Comparison of ENCODE assay signal across 1 cellular context in the genomic region with DNA sequence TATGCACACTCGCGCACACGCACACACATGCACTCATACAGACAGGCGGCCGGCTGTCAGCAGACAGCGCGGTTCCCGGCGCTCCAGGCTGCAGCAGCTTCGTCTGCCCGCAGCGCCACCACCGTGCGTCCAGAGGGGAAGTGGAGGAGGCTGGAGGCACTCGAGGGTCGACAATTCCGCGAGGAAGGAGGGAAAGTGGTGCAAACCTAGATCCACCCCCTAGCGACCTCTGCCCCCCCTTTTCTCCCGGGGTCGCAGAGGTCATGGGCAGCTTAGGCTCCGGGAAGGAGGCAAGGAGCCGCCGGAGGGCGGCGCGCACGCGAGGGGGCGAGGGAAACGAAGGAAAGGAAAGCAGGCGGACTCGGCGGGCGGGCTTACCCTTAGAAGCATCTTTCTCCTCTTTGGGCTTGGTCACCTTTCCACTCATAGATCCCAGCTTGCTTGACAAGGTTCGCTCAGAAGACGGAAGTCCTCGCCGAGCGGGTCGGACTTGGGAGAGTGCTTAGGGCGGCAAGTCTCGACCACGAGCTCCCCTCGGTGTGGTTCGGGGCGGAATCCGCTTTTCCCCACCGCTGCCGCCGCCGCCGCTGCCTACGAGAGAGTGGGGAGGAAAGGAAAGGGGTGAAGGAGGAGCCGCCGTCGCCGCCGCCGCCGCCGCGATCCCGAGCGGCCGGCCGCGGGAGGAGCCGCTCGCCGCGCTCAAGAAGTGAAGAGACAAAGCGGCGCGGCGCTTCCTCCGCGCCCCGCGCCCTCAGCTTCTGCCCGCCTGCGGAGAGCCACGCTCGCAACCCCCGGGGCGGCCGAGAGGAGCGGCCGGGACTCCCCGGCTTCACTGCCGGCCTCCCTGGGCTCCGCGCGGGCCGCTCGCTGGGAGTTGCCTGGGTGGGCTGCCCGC.
A peak's percentile ranks its signal among the peaks of the same experiment; 100 is the strongest.
TF ChIP-seq lines count a peak whose summit lies in the region.

No MANE protein-coding gene starts in this region.

TF ChIP-seq in HEK293, 187 proteins besides CTCF, POLR2A, EP300 and RAD21 (continued from another document):
- TF ChIP-seq, protein P1, sequence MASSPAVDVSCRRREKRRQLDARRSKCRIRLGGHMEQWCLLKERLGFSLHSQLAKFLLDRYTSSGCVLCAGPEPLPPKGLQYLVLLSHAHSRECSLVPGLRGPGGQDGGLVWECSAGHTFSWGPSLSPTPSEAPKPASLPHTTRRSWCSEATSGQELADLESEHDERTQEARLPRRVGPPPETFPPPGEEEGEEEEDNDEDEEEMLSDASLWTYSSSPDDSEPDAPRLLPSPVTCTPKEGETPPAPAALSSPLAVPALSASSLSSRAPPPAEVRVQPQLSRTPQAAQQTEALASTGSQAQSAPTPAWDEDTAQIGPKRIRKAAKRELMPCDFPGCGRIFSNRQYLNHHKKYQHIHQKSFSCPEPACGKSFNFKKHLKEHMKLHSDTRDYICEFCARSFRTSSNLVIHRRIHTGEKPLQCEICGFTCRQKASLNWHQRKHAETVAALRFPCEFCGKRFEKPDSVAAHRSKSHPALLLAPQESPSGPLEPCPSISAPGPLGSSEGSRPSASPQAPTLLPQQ (tag by site-specific recombination; IDR thresholded peaks at IDR 0.05) = 0 out of 2 replicates have a peak, but pooled peaks have one; percentile 37
- TF ChIP-seq SP2 (tag by site-specific recombination; IDR thresholded peaks at IDR 0.05) (peak; percentile 31), ZNF335 (tag by site-specific recombination; conservative IDR thresholded peaks at IDR 0.05) (peak; percentile 50), BCL11A (tag by site-specific recombination; IDR thresholded peaks at IDR 0.05; ENCODE audit: low read depth) (peak; percentile 47; the same call in 1 of the 2 replicates), IKZF3 (tag by site-specific recombination; IDR thresholded peaks at IDR 0.05) (0 out of 2 replicates have a peak, but pooled peaks have one; percentile 15), ZNF341 (tag by site-specific recombination; IDR thresholded peaks at IDR 0.05; ENCODE audit: low read depth) (peak; percentile 52)
- TF ChIP-seq, protein P2, sequence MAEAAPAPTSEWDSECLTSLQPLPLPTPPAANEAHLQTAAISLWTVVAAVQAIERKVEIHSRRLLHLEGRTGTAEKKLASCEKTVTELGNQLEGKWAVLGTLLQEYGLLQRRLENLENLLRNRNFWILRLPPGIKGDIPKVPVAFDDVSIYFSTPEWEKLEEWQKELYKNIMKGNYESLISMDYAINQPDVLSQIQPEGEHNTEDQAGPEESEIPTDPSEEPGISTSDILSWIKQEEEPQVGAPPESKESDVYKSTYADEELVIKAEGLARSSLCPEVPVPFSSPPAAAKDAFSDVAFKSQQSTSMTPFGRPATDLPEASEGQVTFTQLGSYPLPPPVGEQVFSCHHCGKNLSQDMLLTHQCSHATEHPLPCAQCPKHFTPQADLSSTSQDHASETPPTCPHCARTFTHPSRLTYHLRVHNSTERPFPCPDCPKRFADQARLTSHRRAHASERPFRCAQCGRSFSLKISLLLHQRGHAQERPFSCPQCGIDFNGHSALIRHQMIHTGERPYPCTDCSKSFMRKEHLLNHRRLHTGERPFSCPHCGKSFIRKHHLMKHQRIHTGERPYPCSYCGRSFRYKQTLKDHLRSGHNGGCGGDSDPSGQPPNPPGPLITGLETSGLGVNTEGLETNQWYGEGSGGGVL (tag by site-specific recombination; IDR thresholded peaks at IDR 0.05) = 0 out of 2 replicates have a peak, but pooled peaks have one; percentile 28
- TF ChIP-seq, protein P3, sequence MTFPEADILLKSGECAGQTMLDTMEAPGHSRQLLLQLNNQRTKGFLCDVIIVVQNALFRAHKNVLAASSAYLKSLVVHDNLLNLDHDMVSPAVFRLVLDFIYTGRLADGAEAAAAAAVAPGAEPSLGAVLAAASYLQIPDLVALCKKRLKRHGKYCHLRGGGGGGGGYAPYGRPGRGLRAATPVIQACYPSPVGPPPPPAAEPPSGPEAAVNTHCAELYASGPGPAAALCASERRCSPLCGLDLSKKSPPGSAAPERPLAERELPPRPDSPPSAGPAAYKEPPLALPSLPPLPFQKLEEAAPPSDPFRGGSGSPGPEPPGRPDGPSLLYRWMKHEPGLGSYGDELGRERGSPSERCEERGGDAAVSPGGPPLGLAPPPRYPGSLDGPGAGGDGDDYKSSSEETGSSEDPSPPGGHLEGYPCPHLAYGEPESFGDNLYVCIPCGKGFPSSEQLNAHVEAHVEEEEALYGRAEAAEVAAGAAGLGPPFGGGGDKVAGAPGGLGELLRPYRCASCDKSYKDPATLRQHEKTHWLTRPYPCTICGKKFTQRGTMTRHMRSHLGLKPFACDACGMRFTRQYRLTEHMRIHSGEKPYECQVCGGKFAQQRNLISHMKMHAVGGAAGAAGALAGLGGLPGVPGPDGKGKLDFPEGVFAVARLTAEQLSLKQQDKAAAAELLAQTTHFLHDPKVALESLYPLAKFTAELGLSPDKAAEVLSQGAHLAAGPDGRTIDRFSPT (tag by site-specific recombination; IDR thresholded peaks at IDR 0.05) = peak; percentile 48; the same call in 1 of the 2 replicates
- TF ChIP-seq, protein P4, sequence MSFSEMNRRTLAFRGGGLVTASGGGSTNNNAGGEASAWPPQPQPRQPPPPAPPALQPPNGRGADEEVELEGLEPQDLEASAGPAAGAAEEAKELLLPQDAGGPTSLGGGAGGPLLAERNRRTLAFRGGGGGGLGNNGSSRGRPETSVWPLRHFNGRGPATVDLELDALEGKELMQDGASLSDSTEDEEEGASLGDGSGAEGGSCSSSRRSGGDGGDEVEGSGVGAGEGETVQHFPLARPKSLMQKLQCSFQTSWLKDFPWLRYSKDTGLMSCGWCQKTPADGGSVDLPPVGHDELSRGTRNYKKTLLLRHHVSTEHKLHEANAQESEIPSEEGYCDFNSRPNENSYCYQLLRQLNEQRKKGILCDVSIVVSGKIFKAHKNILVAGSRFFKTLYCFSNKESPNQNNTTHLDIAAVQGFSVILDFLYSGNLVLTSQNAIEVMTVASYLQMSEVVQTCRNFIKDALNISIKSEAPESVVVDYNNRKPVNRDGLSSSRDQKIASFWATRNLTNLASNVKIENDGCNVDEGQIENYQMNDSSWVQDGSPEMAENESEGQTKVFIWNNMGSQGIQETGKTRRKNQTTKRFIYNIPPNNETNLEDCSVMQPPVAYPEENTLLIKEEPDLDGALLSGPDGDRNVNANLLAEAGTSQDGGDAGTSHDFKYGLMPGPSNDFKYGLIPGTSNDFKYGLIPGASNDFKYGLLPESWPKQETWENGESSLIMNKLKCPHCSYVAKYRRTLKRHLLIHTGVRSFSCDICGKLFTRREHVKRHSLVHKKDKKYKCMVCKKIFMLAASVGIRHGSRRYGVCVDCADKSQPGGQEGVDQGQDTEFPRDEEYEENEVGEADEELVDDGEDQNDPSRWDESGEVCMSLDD (tag by site-specific recombination; IDR thresholded peaks at IDR 0.05) = peak; percentile 71; the same call in 1 of the 2 replicates
- TF ChIP-seq, protein P5, sequence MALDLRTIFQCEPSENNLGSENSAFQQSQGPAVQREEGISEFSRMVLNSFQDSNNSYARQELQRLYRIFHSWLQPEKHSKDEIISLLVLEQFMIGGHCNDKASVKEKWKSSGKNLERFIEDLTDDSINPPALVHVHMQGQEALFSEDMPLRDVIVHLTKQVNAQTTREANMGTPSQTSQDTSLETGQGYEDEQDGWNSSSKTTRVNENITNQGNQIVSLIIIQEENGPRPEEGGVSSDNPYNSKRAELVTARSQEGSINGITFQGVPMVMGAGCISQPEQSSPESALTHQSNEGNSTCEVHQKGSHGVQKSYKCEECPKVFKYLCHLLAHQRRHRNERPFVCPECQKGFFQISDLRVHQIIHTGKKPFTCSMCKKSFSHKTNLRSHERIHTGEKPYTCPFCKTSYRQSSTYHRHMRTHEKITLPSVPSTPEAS (tag by site-specific recombination; IDR thresholded peaks at IDR 0.05) = peak; percentile 78
